1 cellular context compared by ENCODE assay signal in genomic region chr17:57856792-57857620, GRCh38.
TF ChIP-seq lines count a peak whose summit lies in the region.

No MANE protein-coding gene starts in this region.

TF ChIP-seq in HepG2, 621 proteins besides CTCF, POLR2A, EP300 and RAD21 (continued from another document and continues in another):
- TF ChIP-seq ZBTB34 (CRISPR knock-in tag; IDR thresholded peaks at IDR 0.05) (0 out of 2 replicates have a peak, but pooled peaks have one; percentile 52), ZNF225 (CRISPR knock-in tag; IDR thresholded peaks at IDR 0.05) (no peak), TRIM24 (CRISPR knock-in tag; IDR thresholded peaks at IDR 0.05) (no peak), TSC22D2 (CRISPR knock-in tag; IDR thresholded peaks at IDR 0.05; ENCODE audit: borderline replicate concordance) (peak; percentile 41; the same call in 1 of the 2 replicates), SOX6 (IDR thresholded peaks at IDR 0.05) (no peak), SOX6 (CRISPR knock-in tag; IDR thresholded peaks at IDR 0.05) (peak; percentile 41; the same call in 1 of the 2 replicates), KMT2A (CRISPR knock-in tag; IDR thresholded peaks at IDR 0.05) (peak; percentile 22; the same call in 1 of the 2 replicates), ZNF44 (CRISPR knock-in tag; IDR thresholded peaks at IDR 0.05) (0 out of 2 replicates have a peak, but pooled peaks have one; percentile 54), ZNF501 (CRISPR knock-in tag; IDR thresholded peaks at IDR 0.05) (peak; percentile 68), ZC3H13 (CRISPR knock-in tag; IDR thresholded peaks at IDR 0.05) (0 out of 2 replicates have a peak, but pooled peaks have one; percentile 68), RARA (CRISPR knock-in tag; IDR thresholded peaks at IDR 0.05) (peak; percentile 52; the same call in 1 of the 2 replicates), ISL2 (CRISPR knock-in tag; IDR thresholded peaks at IDR 0.05) (peak; percentile 8; the same call in 1 of the 2 replicates), ZNF264 (CRISPR knock-in tag; IDR thresholded peaks at IDR 0.05) (0 out of 2 replicates have a peak, but pooled peaks have one; percentile 23), JUND (CRISPR knock-in tag; IDR thresholded peaks at IDR 0.05) (0 out of 2 replicates have a peak, but pooled peaks have one; percentile 35), PRDM10 (CRISPR knock-in tag; IDR thresholded peaks at IDR 0.05; ENCODE audit: low read depth) (peak; percentile 40; the same call in 1 of the 2 replicates), ZNF614 (CRISPR knock-in tag; IDR thresholded peaks at IDR 0.05; ENCODE audit: borderline replicate concordance) (peak; percentile 70), HBP1 (CRISPR knock-in tag; IDR thresholded peaks at IDR 0.05; ENCODE audit: low read depth) (peak; percentile 60; the same call in 1 of the 2 replicates), FOXO1 (CRISPR knock-in tag; IDR thresholded peaks at IDR 0.05) (peak; percentile 34; the same call in 1 of the 2 replicates), SALL1 (CRISPR knock-in tag; IDR thresholded peaks at IDR 0.05) (peak; percentile 41; the same call in 1 of the 2 replicates), HOXA7 (CRISPR knock-in tag; IDR thresholded peaks at IDR 0.05) (no peak), MXI1 (IDR thresholded peaks at IDR 0.05; ENCODE audit: borderline replicate concordance, low read depth, low read length) (peak; percentile 12; the same call in 1 of the 3 replicates), CHD4 (IDR thresholded peaks at IDR 0.05; ENCODE audit: borderline replicate concordance, low read length) (0 out of 2 replicates have a peak, but pooled peaks have one; percentile 43), SAP130 (CRISPR knock-in tag; IDR thresholded peaks at IDR 0.05; ENCODE audit: low read depth) (peak; percentile 79), ERF (CRISPR knock-in tag; IDR thresholded peaks at IDR 0.05) (peak; percentile 51; the same call in 1 of the 2 replicates), SNAPC5 (CRISPR knock-in tag; IDR thresholded peaks at IDR 0.05; ENCODE audit: borderline replicate concordance) (0 out of 2 replicates have a peak, but pooled peaks have one; percentile 15), MAX (IDR thresholded peaks at IDR 0.05) (peak; percentile 84), GATAD2A (CRISPR knock-in tag; IDR thresholded peaks at IDR 0.05) (peak; percentile 60), NR2F2 (IDR thresholded peaks at IDR 0.05; ENCODE audit: borderline replicate concordance, low read depth) (peak; percentile 20; the same call in 1 of the 2 replicates), SPEN (CRISPR knock-in tag; IDR thresholded peaks at IDR 0.05; ENCODE audit: low read depth) (peak; percentile 60; the same call in 1 of the 2 replicates), NFKBIZ (CRISPR knock-in tag; IDR thresholded peaks at IDR 0.05) (0 out of 2 replicates have a peak, but pooled peaks have one; percentile 45), HDAC2 (CRISPR knock-in tag; IDR thresholded peaks at IDR 0.05) (peak; percentile 67; the same call in 1 of the 2 replicates), DNMT3B (CRISPR knock-in tag; conservative IDR thresholded peaks at IDR 0.05) (no peak), REPIN1 (CRISPR knock-in tag; IDR thresholded peaks at IDR 0.05; ENCODE audit: borderline replicate concordance, low read depth) (peak; percentile 31; the same call in 1 of the 2 replicates), ZNF556 (CRISPR knock-in tag; IDR thresholded peaks at IDR 0.05; ENCODE audit: borderline replicate concordance) (peak; percentile 19; the same call in 1 of the 2 replicates), ATM (IDR thresholded peaks at IDR 0.05; ENCODE audit: borderline replicate concordance) (no peak), KLF6 (CRISPR knock-in tag; IDR thresholded peaks at IDR 0.05) (no peak), ZMAT3 (CRISPR knock-in tag; conservative IDR thresholded peaks at IDR 0.05) (peak; percentile 44; the same call in 1 of the 2 replicates), MYPOP (CRISPR knock-in tag; IDR thresholded peaks at IDR 0.05) (peak; percentile 53; the same call in 1 of the 2 replicates), TEAD3 (CRISPR knock-in tag; optimal IDR thresholded peaks at IDR 0.05; ENCODE audit: borderline replicate concordance) (peak; percentile 47), E2F5 (CRISPR knock-in tag; conservative IDR thresholded peaks at IDR 0.05) (no peak), ZNF460 (CRISPR knock-in tag; IDR thresholded peaks at IDR 0.05; ENCODE audit: borderline replicate concordance) (no peak), KLF16 (CRISPR knock-in tag; IDR thresholded peaks at IDR 0.05) (0 out of 4 replicates have a peak, but pooled peaks of 1 of the 2 experiments have one; percentile 7)
- TF ChIP-seq, protein P1, sequence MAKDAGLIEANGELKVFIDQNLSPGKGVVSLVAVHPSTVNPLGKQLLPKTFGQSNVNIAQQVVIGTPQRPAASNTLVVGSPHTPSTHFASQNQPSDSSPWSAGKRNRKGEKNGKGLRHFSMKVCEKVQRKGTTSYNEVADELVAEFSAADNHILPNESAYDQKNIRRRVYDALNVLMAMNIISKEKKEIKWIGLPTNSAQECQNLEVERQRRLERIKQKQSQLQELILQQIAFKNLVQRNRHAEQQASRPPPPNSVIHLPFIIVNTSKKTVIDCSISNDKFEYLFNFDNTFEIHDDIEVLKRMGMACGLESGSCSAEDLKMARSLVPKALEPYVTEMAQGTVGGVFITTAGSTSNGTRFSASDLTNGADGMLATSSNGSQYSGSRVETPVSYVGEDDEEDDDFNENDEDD (CRISPR knock-in tag; IDR thresholded peaks at IDR 0.05; ENCODE audit: borderline replicate concordance) = peak; percentile 60; the same call in 1 of the 2 replicates
- TF ChIP-seq, protein P2, sequence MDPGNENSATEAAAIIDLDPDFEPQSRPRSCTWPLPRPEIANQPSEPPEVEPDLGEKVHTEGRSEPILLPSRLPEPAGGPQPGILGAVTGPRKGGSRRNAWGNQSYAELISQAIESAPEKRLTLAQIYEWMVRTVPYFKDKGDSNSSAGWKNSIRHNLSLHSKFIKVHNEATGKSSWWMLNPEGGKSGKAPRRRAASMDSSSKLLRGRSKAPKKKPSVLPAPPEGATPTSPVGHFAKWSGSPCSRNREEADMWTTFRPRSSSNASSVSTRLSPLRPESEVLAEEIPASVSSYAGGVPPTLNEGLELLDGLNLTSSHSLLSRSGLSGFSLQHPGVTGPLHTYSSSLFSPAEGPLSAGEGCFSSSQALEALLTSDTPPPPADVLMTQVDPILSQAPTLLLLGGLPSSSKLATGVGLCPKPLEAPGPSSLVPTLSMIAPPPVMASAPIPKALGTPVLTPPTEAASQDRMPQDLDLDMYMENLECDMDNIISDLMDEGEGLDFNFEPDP (CRISPR knock-in tag; conservative IDR thresholded peaks at IDR 0.05) = 0 out of 2 replicates have a peak, but pooled peaks have one; percentile 69
- TF ChIP-seq, protein P3, sequence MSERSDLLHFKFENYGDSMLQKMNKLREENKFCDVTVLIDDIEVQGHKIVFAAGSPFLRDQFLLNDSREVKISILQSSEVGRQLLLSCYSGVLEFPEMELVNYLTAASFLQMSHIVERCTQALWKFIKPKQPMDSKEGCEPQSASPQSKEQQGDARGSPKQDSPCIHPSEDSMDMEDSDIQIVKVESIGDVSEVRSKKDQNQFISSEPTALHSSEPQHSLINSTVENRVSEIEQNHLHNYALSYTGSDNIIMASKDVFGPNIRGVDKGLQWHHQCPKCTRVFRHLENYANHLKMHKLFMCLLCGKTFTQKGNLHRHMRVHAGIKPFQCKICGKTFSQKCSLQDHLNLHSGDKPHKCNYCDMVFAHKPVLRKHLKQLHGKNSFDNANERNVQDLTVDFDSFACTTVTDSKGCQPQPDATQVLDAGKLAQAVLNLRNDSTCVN (CRISPR knock-in tag; IDR thresholded peaks at IDR 0.05; ENCODE audit: borderline replicate concordance) = peak; percentile 94
- TF ChIP-seq, protein P4, sequence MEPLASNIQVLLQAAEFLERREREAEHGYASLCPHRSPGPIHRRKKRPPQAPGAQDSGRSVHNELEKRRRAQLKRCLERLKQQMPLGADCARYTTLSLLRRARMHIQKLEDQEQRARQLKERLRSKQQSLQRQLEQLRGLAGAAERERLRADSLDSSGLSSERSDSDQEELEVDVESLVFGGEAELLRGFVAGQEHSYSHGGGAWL (CRISPR knock-in tag; IDR thresholded peaks at IDR 0.05) = 0 out of 2 replicates have a peak, but pooled peaks have one; percentile 3
- TF ChIP-seq, protein P5, sequence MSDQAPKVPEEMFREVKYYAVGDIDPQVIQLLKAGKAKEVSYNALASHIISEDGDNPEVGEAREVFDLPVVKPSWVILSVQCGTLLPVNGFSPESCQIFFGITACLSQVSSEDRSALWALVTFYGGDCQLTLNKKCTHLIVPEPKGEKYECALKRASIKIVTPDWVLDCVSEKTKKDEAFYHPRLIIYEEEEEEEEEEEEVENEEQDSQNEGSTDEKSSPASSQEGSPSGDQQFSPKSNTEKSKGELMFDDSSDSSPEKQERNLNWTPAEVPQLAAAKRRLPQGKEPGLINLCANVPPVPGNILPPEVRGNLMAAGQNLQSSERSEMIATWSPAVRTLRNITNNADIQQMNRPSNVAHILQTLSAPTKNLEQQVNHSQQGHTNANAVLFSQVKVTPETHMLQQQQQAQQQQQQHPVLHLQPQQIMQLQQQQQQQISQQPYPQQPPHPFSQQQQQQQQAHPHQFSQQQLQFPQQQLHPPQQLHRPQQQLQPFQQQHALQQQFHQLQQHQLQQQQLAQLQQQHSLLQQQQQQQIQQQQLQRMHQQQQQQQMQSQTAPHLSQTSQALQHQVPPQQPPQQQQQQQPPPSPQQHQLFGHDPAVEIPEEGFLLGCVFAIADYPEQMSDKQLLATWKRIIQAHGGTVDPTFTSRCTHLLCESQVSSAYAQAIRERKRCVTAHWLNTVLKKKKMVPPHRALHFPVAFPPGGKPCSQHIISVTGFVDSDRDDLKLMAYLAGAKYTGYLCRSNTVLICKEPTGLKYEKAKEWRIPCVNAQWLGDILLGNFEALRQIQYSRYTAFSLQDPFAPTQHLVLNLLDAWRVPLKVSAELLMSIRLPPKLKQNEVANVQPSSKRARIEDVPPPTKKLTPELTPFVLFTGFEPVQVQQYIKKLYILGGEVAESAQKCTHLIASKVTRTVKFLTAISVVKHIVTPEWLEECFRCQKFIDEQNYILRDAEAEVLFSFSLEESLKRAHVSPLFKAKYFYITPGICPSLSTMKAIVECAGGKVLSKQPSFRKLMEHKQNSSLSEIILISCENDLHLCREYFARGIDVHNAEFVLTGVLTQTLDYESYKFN (CRISPR knock-in tag; conservative IDR thresholded peaks at IDR 0.05) = peak; percentile 80
